Comparison of ENCODE assay signal across 8 cellular contexts in genomic region chr9:98191615-98192502, GRCh38. TPM values are rescaled to one million over a fixed set of nuclear protein-coding genes. Genes with fewer than 3 reads are reported as not detected.
DNase-seq lines count a peak whose midpoint lies in the region; ATAC-seq, FAIRE-seq and TF ChIP-seq lines count a peak whose summit lies in the region.

No MANE protein-coding gene starts in this region.

- H3K27ac ChIP-seq in urinary bladder (ENCODE audit: low read depth): no peak overlapping the region

- CTCF ChIA-PET in activated CD4-positive, alpha-beta memory T cell treated with anti-CD3 and anti-CD28 coated beads for 36 hours (lab: Charles Lee): interaction anchor here (0.7 to 4.7 kb wide), 9 partner anchors 10 to 117 kb away, joined by 3 to 46 read pairs (median 4); partner anchors contain the start of gene TBC1D2

- POLR2A ChIA-PET in activated CD4-positive, alpha-beta memory T cell treated with anti-CD3 and anti-CD28 coated beads for 36 hours (lab: Charles Lee): interaction anchor here (0.6 to 2.9 kb wide), 9 partner anchors 14 to 285 kb away, joined by 3 to 20 read pairs (median 4); partner anchors contain the start of genes NANS, TBC1D2 and TRIM14

- ATAC-seq in GM18502 (IDR thresholded peaks at IDR 0.05; ENCODE audit: poor library complexity, unreplicated experiment) (peak; percentile 22), HG03175 (IDR thresholded peaks at IDR 0.05; ENCODE audit: unreplicated experiment) (no peak), HG03108 (IDR thresholded peaks at IDR 0.05; ENCODE audit: unreplicated experiment) (no peak)
- ATAC-seq in natural killer cell treated with Interleukin-12 subunit alpha and Interleukin-12 subunit beta and Interleukin-15 and Interleukin-18, amount 100 ng/mL, for 72 hours: peak; percentile 49 to 52

- H3K4me1 ChIP-seq in urinary bladder (ENCODE audit: insufficient read depth): no peaks in the 10 kb centered on the region

- H3K4me1 Mint-ChIP-seq in activated CD4-positive, alpha-beta memory T cell treated with anti-CD3 and anti-CD28 coated beads for 36 hours (ENCODE audit: low read depth): peaks cover 21% of the 10 kb centered on the region
- peaks cover 0 to 3% of the 10 kb centered on the region in 2 donors for H3K4me1 Mint-ChIP-seq in natural killer cell treated with Interleukin-12 subunit alpha and Interleukin-12 subunit beta and Interleukin-15 and Interleukin-18, amount 100 ng/mL, for 72 hours (ENCODE audit: low read depth in 2 of 2)

- no peaks in the 10 kb centered on the region for H3K27me3 Mint-ChIP-seq in activated CD4-positive, alpha-beta memory T cell treated with anti-CD3 and anti-CD28 coated beads for 36 hours
- no peaks in the 10 kb centered on the region for H3K27me3 Mint-ChIP-seq in natural killer cell treated with Interleukin-12 subunit alpha and Interleukin-12 subunit beta and Interleukin-15 and Interleukin-18, amount 100 ng/mL, for 72 hours

- no peaks in the 10 kb centered on the region for H3K36me3 ChIP-seq in urinary bladder (ENCODE audit: insufficient read depth)

- H3K27ac Mint-ChIP-seq in activated CD4-positive, alpha-beta memory T cell treated with anti-CD3 and anti-CD28 coated beads for 36 hours: no peak overlapping the region
- no peak overlapping the region for H3K27ac Mint-ChIP-seq in natural killer cell treated with Interleukin-12 subunit alpha and Interleukin-12 subunit beta and Interleukin-15 and Interleukin-18, amount 100 ng/mL, for 72 hours

- H3K4me3 ChIP-seq in epithelial cell of esophagus (ENCODE audit: low read length): peak overlapping the region; percentile 67
- peak overlapping the region; percentile 60 for H3K4me3 ChIP-seq in urinary bladder (ENCODE audit: low read depth, low read length)

- H3K36me3 Mint-ChIP-seq in activated CD4-positive, alpha-beta memory T cell treated with anti-CD3 and anti-CD28 coated beads for 36 hours: no peaks in the 10 kb centered on the region
- H3K36me3 Mint-ChIP-seq in natural killer cell treated with Interleukin-12 subunit alpha and Interleukin-12 subunit beta and Interleukin-15 and Interleukin-18, amount 100 ng/mL, for 72 hours: no peaks in the 10 kb centered on the region

- 13% methylated on average over 47 of the region's 47 CpGs for WGBS in urinary bladder

- H3K4me3 Mint-ChIP-seq in activated CD4-positive, alpha-beta memory T cell treated with anti-CD3 and anti-CD28 coated beads for 36 hours: peak overlapping the region; percentile 71
- peak overlapping the region; percentile 64 for H3K4me3 Mint-ChIP-seq in natural killer cell treated with Interleukin-12 subunit alpha and Interleukin-12 subunit beta and Interleukin-15 and Interleukin-18, amount 100 ng/mL, for 72 hours

- no peaks in the 10 kb centered on the region for H3K9me3 Mint-ChIP-seq in activated CD4-positive, alpha-beta memory T cell treated with anti-CD3 and anti-CD28 coated beads for 36 hours
- no peaks in the 10 kb centered on the region for H3K9me3 Mint-ChIP-seq in natural killer cell treated with Interleukin-12 subunit alpha and Interleukin-12 subunit beta and Interleukin-15 and Interleukin-18, amount 100 ng/mL, for 72 hours

- TF ChIP-seq CTCF in epithelial cell of esophagus (IDR thresholded peaks at IDR 0.05; ENCODE audit: insufficient read depth, low read depth, low read length, missing control alignments): no peak

- intact Hi-C loops in activated CD4-positive, alpha-beta memory T cell treated with anti-CD3 and anti-CD28 coated beads for 36 hours (cut with micrococcal nuclease): loop anchor here (2.0 to 5.0 kb wide), 3 partner anchors 23 to 135 kb away; partner anchors contain the start of gene NANS

- DNase-seq in HTR-8/SVneo (ENCODE audit: insufficient read length, low spot score): peak; percentile 22
- DNase-seq in activated CD4-positive, alpha-beta memory T cell treated with anti-CD3 and anti-CD28 coated beads for 36 hours: peak; percentile 46
- DNase-seq in epithelial cell of esophagus (ENCODE audit: low read depth): peak; percentile 71
- DNase-seq in natural killer cell treated with Interleukin-12 subunit alpha and Interleukin-12 subunit beta and Interleukin-15 and Interleukin-18, amount 100 ng/mL, for 72 hours (ENCODE audit: low spot score): no peak

- no peak for FAIRE-seq in HTR-8/SVneo (lab: Jason Lieb, UNC)

RNA-seq across cellular contexts. Expression of gene CORO2A, which starts 0.6 kb away (rescaled TPM):
- 1 to 10 TPM; 9.8 to 9.9 TPM for total RNA-seq in activated CD4-positive, alpha-beta memory T cell treated with anti-CD3 and anti-CD28 coated beads for 36 hours
- 1 to 10 TPM in 1 of 2 donors, under 1 TPM in 1; 0.95 to 1.8 TPM for total RNA-seq in natural killer cell treated with Interleukin-12 subunit alpha and Interleukin-12 subunit beta and Interleukin-15 and Interleukin-18, amount 100 ng/mL, for 72 hours
- 4.1 TPM for total RNA-seq in urinary bladder
- polyA plus RNA-seq in urinary bladder: 3.4 TPM

Comparison
In these comparisons a context has a peak if more than half of its experiments do, and no peak if none do; other contexts are left out.
1. ATAC-seq: peak in GM18502 (single experiment) and natural killer cell treated with Interleukin-12 subunit alpha and Interleukin-12 subunit beta and Interleukin-15 and Interleukin-18, amount 100 ng/mL, for 72 hours (2 of 2); none in HG03175 (single experiment) and HG03108 (single experiment).